Comparison of ENCODE assay signal across 8 cellular contexts in genomic region chr2:207529330-207530159, GRCh38. TPM values are rescaled to one million over a fixed set of nuclear protein-coding genes. Genes with fewer than 3 reads are reported as not detected.
A peak's percentile ranks its signal among the peaks of the same experiment; 100 is the strongest.
DNase-seq lines count a peak whose midpoint lies in the region; ATAC-seq and TF ChIP-seq lines count a peak whose summit lies in the region.

CREB1 (plus strand) TSS chr2:207529962; CDS start chr2:207555636, 25,674 bp downstream.

- H3K36me3 ChIP-seq in PC-3 (ENCODE audit: low read depth, low read length) (peaks cover 3% of the 10 kb centered on the region; the same call in 1 of the 2 replicates), mucosa of rectum (ENCODE audit: control insufficient read depth in 2 of 2, insufficient read depth in 2 of 2, low read length in 2 of 2) (no peaks in the 10 kb centered on the region)

- 0 out of 2 replicates have a peak, but pooled peaks have one; percentile 10 for TF ChIP-seq RAD21 in Ishikawa (IDR thresholded peaks at IDR 0.05; ENCODE audit: low read depth)

- peak within 1 kb of the TSS; percentile 91 for H3K4me2 ChIP-seq in PC-3 (ENCODE audit: low read length)

- H3F3A ChIP-seq in PC-3 (ENCODE audit: low read length, unreplicated experiment) = no peaks in the 10 kb centered on the region

- POLR2A ChIA-PET in PC-3 (lab: Charles Lee; ENCODE audit: unreplicated experiment) = interaction anchor here (0.5 to 1.2 kb wide), 14 partner anchors 15 to 182 kb away, joined by 3 to 18 read pairs (median 8); partner anchors contain the start of genes CCNYL1 and METTL21A

- DNase-seq in DMS114 treated with DMSO at 0.1 percent for 48 hours (lab: John Stamatoyannopoulos, UW; ENCODE audit: unreplicated experiment) (peak; percentile 90), PC-3 (peak; percentile 99), activated T-cell treated with anti-CD3 and anti-CD28 coated beads for 48 hours (ENCODE audit: low read depth) (peak; percentile 100), epithelial cell of proximal tubule (ENCODE audit: low read depth) (peak; percentile 89)
- peak; percentile 100 for DNase-seq in stimulated activated CD8-positive, alpha-beta memory T cell treated with anti-CD3 and anti-CD28 coated beads, Interleukin-4, amount 100 ng/mL, for 48 hours

- no peak; the same call in 1 of the 2 replicates for TF ChIP-seq EP300 in Ishikawa (IDR thresholded peaks at IDR 0.05; ENCODE audit: borderline replicate concordance)

- TF ChIP-seq CTCF in PC-3 (conservative IDR thresholded peaks at IDR 0.05; ENCODE audit: low read depth, low read length) (no peak), epithelial cell of proximal tubule (conservative IDR thresholded peaks at IDR 0.05; ENCODE audit: low read depth, low read length) (no peak)

- no peaks in the 10 kb centered on the region for H3K9me2 ChIP-seq in PC-3 (replicated peaks; ENCODE audit: low read length)

- no TSS peak for BruUV-seq in PC-3 (replicated peaks; lab: Mats Ljungman, UMichigan)

- H3K27me3 ChIP-seq in PC-3 (ENCODE audit: low read length) (no peaks in the 10 kb centered on the region), mucosa of rectum (ENCODE audit: control insufficient read depth in 2 of 2, insufficient read depth in 2 of 2, low read length in 2 of 2) (no peaks in the 10 kb centered on the region)

- H4K20me1 ChIP-seq in PC-3 (ENCODE audit: low read length) = peaks cover 26% of the 10 kb centered on the region

- peak within 1 kb of the TSS; percentile 81 for H2AFZ ChIP-seq in PC-3 (ENCODE audit: low read length)

- H3K4me1 ChIP-seq in PC-3 (ENCODE audit: insufficient read depth, low read length) (peaks cover 25% of the 10 kb centered on the region), mucosa of rectum (ENCODE audit: control insufficient read depth in 2 of 2, insufficient read depth in 2 of 2, low read length in 2 of 2) (peaks cover 17 to 28% of the 10 kb centered on the region in 2 donors)

- H3K27ac ChIP-seq in PC-3 (ENCODE audit: low read length) (peak within 1 kb of the TSS; percentile 89), mucosa of rectum (ENCODE audit: low read depth in 2 of 2, low read length in 2 of 2) (peak within 1 kb of the TSS; percentile 98 to 99)

- CTCF ChIA-PET in PC-3 (lab: Charles Lee) = interaction anchor here (0.6 to 1.2 kb wide), 4 partner anchors 42 to 743 kb away, joined by 3 read pairs; no protein-coding TSS in a partner anchor

- intact Hi-C loops in PC-3 (cut with micrococcal nuclease) = loop anchor here (1.0 to 5.0 kb wide), 8 partner anchors 15 to 203 kb away; partner anchors contain the start of genes CCNYL1 and METTL21A

- H3K4me3 ChIP-seq in PC-3 (ENCODE audit: low read length) (peak within 1 kb of the TSS; percentile 83), epithelial cell of proximal tubule (ENCODE audit: low read depth, low read length) (peak within 1 kb of the TSS; percentile 89), mucosa of rectum (ENCODE audit: low read length in 2 of 2) (peak within 1 kb of the TSS; percentile 98 to 99)

- ATAC-seq in GM21576 (IDR thresholded peaks at IDR 0.05; ENCODE audit: unreplicated experiment) = peak; percentile 80
- ATAC-seq in PC-3 = peak; percentile 89

- peaks cover 57% of the 10 kb centered on the region for H3K79me2 ChIP-seq in PC-3 (ENCODE audit: low read length)

- H3K9ac ChIP-seq in PC-3 (ENCODE audit: low read length) (peak within 1 kb of the TSS; percentile 99), mucosa of rectum (ENCODE audit: low read depth in 1 of 2, low read length in 2 of 2) (peak within 1 kb of the TSS; percentile 98 to 99)

- H3K9me3 ChIP-seq in PC-3 (ENCODE audit: low read length) = no peaks in the 10 kb centered on the region
- no peaks in the 10 kb centered on the region for H3K9me3 ChIP-seq in mucosa of rectum (ENCODE audit: control insufficient read depth in 2 of 2, low read length in 2 of 2)

TF ChIP-seq in Ishikawa, 13 proteins besides CTCF, POLR2A, EP300 and RAD21:
- TF ChIP-seq TAF1 (IDR thresholded peaks at IDR 0.05; ENCODE audit: low read depth) (peak; percentile 89), NFIC (IDR thresholded peaks at IDR 0.05) (no peak), CREB1 (IDR thresholded peaks at IDR 0.05; ENCODE audit: low read depth) (peak; percentile 98), FOXM1 (IDR thresholded peaks at IDR 0.05; ENCODE audit: borderline replicate concordance, low read depth) (no peak), TEAD4 (IDR thresholded peaks at IDR 0.05) (no peak), TCF12 (IDR thresholded peaks at IDR 0.05; ENCODE audit: low read depth) (no peak), REST (IDR thresholded peaks at IDR 0.05; ENCODE audit: low read depth) (no peak), YY1 (IDR thresholded peaks at IDR 0.05; ENCODE audit: low read depth) (no peak), USF1 (IDR thresholded peaks at IDR 0.05) (peak; percentile 49; the same call in 1 of the 2 replicates), MAX (IDR thresholded peaks at IDR 0.05) (peak; percentile 31; the same call in 1 of the 2 replicates), EGR1 (IDR thresholded peaks at IDR 0.05) (peak; percentile 68), CEBPB (IDR thresholded peaks at IDR 0.05) (no peak), ZBTB7A (IDR thresholded peaks at IDR 0.05; ENCODE audit: low read depth) (peak; percentile 73)

RNA-seq across cellular contexts. Expression of gene CREB1, which starts in this region (rescaled TPM):
- total RNA-seq in PC-3 (2014; rRNA removed) = 34.8 and 43.5 TPM in 2 replicates
- 27.5 and 28.1 TPM in 2 replicates for total RNA-seq in epithelial cell of proximal tubule

Comparison
In these comparisons a context has a peak if more than half of its experiments do, and no peak if none do; other contexts are left out.
1. Peak in every context shown above with its lines: DNase-seq, ATAC-seq, H3K4me3 ChIP-seq and H3K27ac ChIP-seq.